Comparison of ENCODE assay signal across 21 cellular contexts in genomic region chr11:62410972-62411371, GRCh38. TPM values are rescaled to one million over a fixed set of nuclear protein-coding genes. Genes with fewer than 3 reads are reported as not detected.
DNase-seq lines count a peak whose midpoint lies in the region; ATAC-seq and TF ChIP-seq lines count a peak whose summit lies in the region.
"Had no signal": no experiment of that assay in that cellular context is flagged by ENCODE, and none has a peak within 500 bp of the region (broad histone marks: within the 10 kb centered on the region; RNA-seq: fewer than 3 reads in every experiment).

No MANE protein-coding gene starts in this region.

- 37 to 40% methylated on average over 2 to 3 of the region's 8 CpGs for WGBS in esophagus squamous epithelium, 2 donors
- 71 to 92% methylated on average over 2 to 4 of the region's 8 CpGs for WGBS in gastroesophageal sphincter (ENCODE audit: low coverage in 1 of 2), 2 donors

- intact Hi-C loops in breast epithelium (cut with DNase I; ENCODE audit: low total_unique reads) (no loop called here), esophagus squamous epithelium (cut with DNase I) (no loop called here), lower lobe of right lung (cut with DNase I) (no loop called here)

- H3K4me3 ChIP-seq in NT2/D1 (ENCODE audit: insufficient read length, low read depth) (no peak overlapping the region), breast epithelium (no peak overlapping the region), esophagus squamous epithelium (no peak overlapping the region), skin epidermis (no peak overlapping the region), lower lobe of right lung (no peak overlapping the region), gastroesophageal sphincter (no peak overlapping the region)
- H3K4me3 ChIP-seq: GM12878, GM23248, K562, SJCRH30 had no signal

- H3K27me3 ChIP-seq in NT2/D1 (ENCODE audit: insufficient read depth, insufficient read length): no peaks in the 10 kb centered on the region
- H3K27me3 ChIP-seq in breast epithelium: no peaks in the 10 kb centered on the region
- no peaks in the 10 kb centered on the region for H3K27me3 ChIP-seq in esophagus squamous epithelium
- no peaks in the 10 kb centered on the region for H3K27me3 ChIP-seq in lower lobe of right lung (ENCODE audit: low read depth)
- no peaks in the 10 kb centered on the region for H3K27me3 ChIP-seq in gastroesophageal sphincter
- H3K27me3 ChIP-seq: SJCRH30 had no signal

- no peak for ATAC-seq in lower lobe of right lung
- ATAC-seq in HG02763 (IDR thresholded peaks at IDR 0.05; ENCODE audit: unreplicated experiment): no peak
- no peak for ATAC-seq in gastroesophageal sphincter
- ATAC-seq: CD8-positive, alpha-beta T cell; GM12878; K562 had no signal

- TF ChIP-seq EP300 in gastroesophageal sphincter (IDR thresholded peaks at IDR 0.05): no peak

- H3K4me1 ChIP-seq in NT2/D1 (ENCODE audit: insufficient read depth, insufficient read length) (peaks cover 13% of the 10 kb centered on the region), breast epithelium (peaks cover 6 to 10% of the 10 kb centered on the region in 2 donors), esophagus squamous epithelium (peaks cover 26 to 68% (median 31%) of the 10 kb centered on the region in 3 donors), lower lobe of right lung (no peaks in the 10 kb centered on the region), gastroesophageal sphincter (peaks cover 0 to 7% (median 0%) of the 10 kb centered on the region in 3 donors)
- H3K4me1 ChIP-seq: SJCRH30 had no signal

- TF ChIP-seq POLR2A in breast epithelium (IDR thresholded peaks at IDR 0.05) (no peak), esophagus squamous epithelium (IDR thresholded peaks at IDR 0.05) (no peak), gastroesophageal sphincter (IDR thresholded peaks at IDR 0.05) (no peak)

- DNase-seq in NT2/D1 (ENCODE audit: low read depth, low spot score) (no peak), breast epithelium (ENCODE audit: low spot score in 2 of 2) (no peak), esophagus squamous epithelium (lab: John Stamatoyannopoulos, UW) (no peak), lower lobe of right lung (no peak), occipital lobe (lab: John Stamatoyannopoulos, UW) (no peak)
- DNase-seq: CD8-positive, alpha-beta T cell; DND-41; GM23248; HCEC 1CT; NCI-H1092; NCI-H1436; NCI-H1930; NCI-H2227 treated with DMSO at 0.1 percent for 48 hours; NCI-H510A treated with DMSO at 0.1 percent for 48 hours; NCI-H748 treated with DMSO at 0.1 percent for 48 hours; SJCRH30 had no signal

- H3K27ac ChIP-seq in breast epithelium: peak overlapping the region; percentile 50 to 51
- peak overlapping the region; percentile 74 to 90 (median 80) for H3K27ac ChIP-seq in esophagus squamous epithelium
- peak overlapping the region in 12 of 21 experiments; percentile 7 to 62 (median 26) for H3K27ac ChIP-seq in skin epidermis
- H3K27ac ChIP-seq in lower lobe of right lung: no peak overlapping the region
- H3K27ac ChIP-seq in gastroesophageal sphincter: no peak overlapping the region
- H3K27ac ChIP-seq: GM23248, SJCRH30 had no signal

- H3K9ac ChIP-seq in NT2/D1 (ENCODE audit: insufficient read length, low read depth): peak overlapping the region; percentile 57
- H3K9ac ChIP-seq: GM23248 had no signal

- H3K9me3 ChIP-seq in NT2/D1 (ENCODE audit: insufficient read depth, low read length) (no peaks in the 10 kb centered on the region), breast epithelium (no peaks in the 10 kb centered on the region), esophagus squamous epithelium (no peaks in the 10 kb centered on the region), lower lobe of right lung (no peaks in the 10 kb centered on the region), gastroesophageal sphincter (no peaks in the 10 kb centered on the region)
- H3K9me3 ChIP-seq: SJCRH30 had no signal

- TF ChIP-seq CTCF in breast epithelium (IDR thresholded peaks at IDR 0.05) (no peak), esophagus squamous epithelium (IDR thresholded peaks at IDR 0.05) (no peak), lower lobe of right lung (IDR thresholded peaks at IDR 0.05) (no peak), gastroesophageal sphincter (IDR thresholded peaks at IDR 0.05) (no peak)

- no peaks in the 10 kb centered on the region for H3K36me3 ChIP-seq in NT2/D1 (ENCODE audit: insufficient read depth, insufficient read length, low read length)
- H3K36me3 ChIP-seq in breast epithelium: no peaks in the 10 kb centered on the region
- no peaks in the 10 kb centered on the region for H3K36me3 ChIP-seq in esophagus squamous epithelium
- no peaks in the 10 kb centered on the region for H3K36me3 ChIP-seq in lower lobe of right lung
- no peaks in the 10 kb centered on the region for H3K36me3 ChIP-seq in gastroesophageal sphincter
- H3K36me3 ChIP-seq: SJCRH30 had no signal

RNA-seq across cellular contexts. Expression of gene SCGB1A1, which starts 7.9 kb away (rescaled TPM):
- total RNA-seq in breast epithelium (not detected), esophagus squamous epithelium (1 to 10 TPM in 2 of 4 donors, not detected in 2; 5.9 to 6.6 TPM), lower lobe of right lung (3,364 TPM), gastroesophageal sphincter (not detected), occipital lobe (not detected)
- total RNA-seq: CD8-positive, alpha-beta T cell; GM12878; GM23248; SJCRH30 had no signal

Comparison
In these comparisons a context has a peak if more than half of its experiments do, and no peak if none do; other contexts are left out.
1. H3K27ac ChIP-seq: peak in breast epithelium (2 of 2), esophagus squamous epithelium (4 of 4) and skin epidermis (12 of 21); none in lower lobe of right lung (single experiment) and gastroesophageal sphincter (0 of 4).
2. RNA of gene SCGB1A1, which starts 7.9 kb away (total RNA-seq): 3,364 TPM in lower lobe of right lung (single experiment); 5.9 to 6.6 TPM in esophagus squamous epithelium, not detected in breast epithelium, not detected in gastroesophageal sphincter and not detected in occipital lobe (single experiment); every median in the first group is over 100 times any median in the second.